ENCODE assay signal across 25 cellular contexts in the genomic region with DNA sequence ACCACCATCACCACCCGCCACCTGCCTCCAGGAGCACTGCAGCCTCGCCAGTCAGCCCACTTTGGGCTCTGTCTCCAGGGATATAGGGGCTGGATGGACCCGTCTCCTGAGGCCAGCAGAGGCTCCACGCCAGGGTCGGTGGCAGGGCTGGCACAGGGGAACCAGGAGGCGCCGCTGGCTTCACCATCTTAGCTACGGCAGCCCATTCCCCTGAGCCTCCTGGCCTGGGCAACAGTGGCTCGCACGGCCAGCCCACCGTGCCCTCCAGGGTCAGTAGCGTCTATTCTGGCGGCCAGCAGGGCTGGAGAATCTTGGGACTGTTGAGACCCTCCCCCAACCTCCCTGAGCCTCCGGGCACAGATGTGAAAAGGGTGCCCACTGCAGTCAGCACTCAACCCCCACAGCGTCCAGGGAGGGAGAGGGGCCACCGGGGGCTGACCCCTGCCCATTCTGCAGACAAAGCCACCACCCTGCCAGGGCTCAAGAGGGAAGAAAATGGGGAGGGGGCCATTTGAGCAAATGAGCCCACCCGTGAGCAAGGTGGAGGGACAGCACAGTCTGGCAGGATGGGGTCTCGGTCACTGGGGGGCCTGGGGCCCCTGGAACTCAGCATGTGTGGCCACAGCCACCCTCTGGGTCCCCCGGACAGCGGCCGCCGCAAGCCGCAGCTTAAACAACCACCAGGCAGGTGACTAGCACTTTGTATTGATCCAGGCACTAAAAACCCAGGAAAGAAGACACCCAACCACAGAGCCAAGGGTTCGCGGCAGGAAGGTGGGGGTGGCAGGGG. TPM values are rescaled to one million over a fixed set of nuclear protein-coding genes. Genes with fewer than 3 reads are reported as not detected.
"Had no signal": no experiment of that assay in that cellular context is flagged by ENCODE, and none has a peak within 500 bp of the region (broad histone marks: within the 10 kb centered on the region; RNA-seq: fewer than 3 reads in every experiment).

No MANE protein-coding gene starts in this region.

- H3K4me1 ChIP-seq: esophagus squamous epithelium, gastroesophageal sphincter, left ventricle myocardium inferior, lower lobe of right lung, neural progenitor cell, pancreas, suprapubic skin, thyroid gland, uterus had no signal

- H3K36me3 Mint-ChIP-seq: memory B cell, mesothelial cell of epicardium, natural killer cell, type B pancreatic cell had no signal

- H3K9me3 ChIP-seq: esophagus squamous epithelium, gastroesophageal sphincter, left ventricle myocardium inferior, lower lobe of right lung, pancreas, suprapubic skin, thyroid gland, uterus had no signal

- H3K4me3 Mint-ChIP-seq: dendritic cell treated with granulocyte-macrophage colony-stimulating factor and Interleukin-4, amounts not matched to agents 40 ng/mL and 50 ng/mL, for 4 days; memory B cell; mesothelial cell of epicardium; natural killer cell; type B pancreatic cell had no signal

- H3K9me3 Mint-ChIP-seq: type B pancreatic cell had no signal

- ATAC-seq: gastroesophageal sphincter; left cardiac atrium; lower lobe of right lung; natural killer cell; pancreas; right cardiac atrium; stimulated activated naive CD8-positive, alpha-beta T cell treated with anti-CD3 and anti-CD28 coated beads, Interleukin-15, Interleukin-2, amounts not matched to agents 100 U/mL and 50 U/mL, for 24 hours had no signal

- H3K36me3 ChIP-seq: esophagus squamous epithelium, gastroesophageal sphincter, left ventricle myocardium inferior, lower lobe of right lung, neural progenitor cell, pancreas, suprapubic skin, thyroid gland, uterus had no signal

- DNase-seq: esophagus squamous epithelium; foreskin fibroblast; kidney; left cardiac atrium; left ventricle myocardium inferior; lower lobe of right lung; natural killer cell; occipital lobe; pancreas; right cardiac atrium; small intestine; stimulated activated CD4-positive, alpha-beta T cell treated with anti-CD3 and anti-CD28 coated beads, Interleukin-12 subunit alpha, Interleukin-12 subunit beta, amount 100 ng/mL, for 4 hours; stimulated activated naive CD8-positive, alpha-beta T cell treated with anti-CD3 and anti-CD28 coated beads, Interleukin-15, Interleukin-2, amounts not matched to agents 100 U/mL and 50 U/mL, for 24 hours; thyroid gland; uterus had no signal

- H3K4me3 ChIP-seq: esophagus squamous epithelium, gastroesophageal sphincter, lower lobe of right lung, neural progenitor cell, pancreas, suprapubic skin, thyroid gland, uterus had no signal

- H3K27ac ChIP-seq: esophagus squamous epithelium, gastroesophageal sphincter, lower lobe of right lung, neural progenitor cell, pancreas, suprapubic skin, thyroid gland, uterus had no signal

- H3K27ac Mint-ChIP-seq: dendritic cell treated with granulocyte-macrophage colony-stimulating factor and Interleukin-4, amounts not matched to agents 40 ng/mL and 50 ng/mL, for 4 days; memory B cell; mesothelial cell of epicardium; neural progenitor cell; progenitor cell of endocrine pancreas; type B pancreatic cell had no signal

RNA-seq across cellular contexts. Expression of gene KCNQ2, which starts 28.7 kb away (rescaled TPM):
- total RNA-seq: epithelial cell of proximal tubule, esophagus squamous epithelium, lower lobe of right lung, myocyte, natural killer cell had no signal
